14 cellular contexts compared by ENCODE assay signal in genomic region chr20:14481863-14482262, GRCh38.
DNase-seq lines count a peak whose midpoint lies in the region; FAIRE-seq lines count a peak whose summit lies in the region.
"Had no signal": no experiment of that assay in that cellular context is flagged by ENCODE, and none has a peak within 500 bp of the region (broad histone marks: within the 10 kb centered on the region; RNA-seq: fewer than 3 reads in every experiment).

No MANE protein-coding gene starts in this region.

- H4K20me1 ChIP-seq in GM23248 (ENCODE audit: insufficient read depth): no peaks in the 10 kb centered on the region

- peaks cover 23% of the 10 kb centered on the region for H3K4me1 ChIP-seq in GM23248 (ENCODE audit: insufficient read depth)
- H3K4me1 ChIP-seq in adipocyte (ENCODE audit: control insufficient read depth, insufficient read depth, low read length): peaks cover 28% of the 10 kb centered on the region
- H3K4me1 ChIP-seq in skeletal muscle satellite cell (ENCODE audit: control insufficient read depth, insufficient read depth, low read length): peaks cover 33% of the 10 kb centered on the region
- H3K4me1 ChIP-seq: prostate gland had no signal

- no peak for FAIRE-seq in HTR-8/SVneo (lab: Jason Lieb, UNC)

- 2 to 5% methylated on average over 3 of the region's 3 CpGs for WGBS in GM23248 (ENCODE audit: low coverage in 1 of 2, low lambda C conversion rate in 2 of 2, missing lambda C conversion rate in 2 of 2), 2 experiments

- H3K27me3 ChIP-seq in GM23248 (replicated peaks; ENCODE audit: insufficient read depth): no peaks in the 10 kb centered on the region
- H3K27me3 ChIP-seq in adipocyte (replicated peaks; ENCODE audit: control insufficient read depth, insufficient read depth, low read length): no peaks in the 10 kb centered on the region
- H3K27me3 ChIP-seq in skeletal muscle satellite cell (ENCODE audit: control insufficient read depth, insufficient read depth, low read length): no peaks in the 10 kb centered on the region
- H3K27me3 ChIP-seq: hepatocyte had no signal

- H3K9me2 ChIP-seq in GM23248 (ENCODE audit: insufficient read depth): no peaks in the 10 kb centered on the region

- peaks cover 10% of the 10 kb centered on the region for H3F3A ChIP-seq in GM23248 (ENCODE audit: insufficient read depth)

- H3K36me3 ChIP-seq in GM23248 (ENCODE audit: low read depth) (no peaks in the 10 kb centered on the region), adipocyte (ENCODE audit: control insufficient read depth, insufficient read depth, low read length, severe bottlenecking) (no peaks in the 10 kb centered on the region), skeletal muscle satellite cell (ENCODE audit: insufficient read depth, low read length) (no peaks in the 10 kb centered on the region)
- H3K36me3 ChIP-seq: prostate gland had no signal

- peak overlapping the region; percentile 28; the same call in 1 of the 2 replicates for H3K27ac ChIP-seq in GM23248
- H3K27ac ChIP-seq: hepatocyte, prostate gland had no signal

- in situ Hi-C loops in GM23248 (cut with MboI): no loop called here

- DNase-seq in GM23248 (peak; percentile 88), adipocyte (ENCODE audit: low read depth) (peak; percentile 75), fibroblast of peridontal ligament (ENCODE audit: extremely low read depth) (peak; percentile 90), HTR-8/SVneo (ENCODE audit: insufficient read length, low spot score) (no peak), GF-D8 (lab: John Stamatoyannopoulos, UW) (no peak)
- no peak for DNase-seq in activated T-cell treated with anti-CD3 and anti-CD28 coated beads, Interleukin-2, amount 50 U/mL, for 48 hours
- DNase-seq: activated CD8-positive, alpha-beta T cell treated with anti-CD3 and anti-CD28 coated beads, Interleukin-2, amount 10 ng/mL, durations not matched to agents 7 days and 5 days; effector memory CD8-positive, alpha-beta T cell; NCI-H1930; NCI-H510A treated with DMSO at 0.1 percent for 48 hours; stimulated activated CD4-positive, alpha-beta T cell treated with anti-CD3 and anti-CD28 coated beads, Interleukin-15, amount 100 ng/mL, for 24 hours had no signal

- H3K9me3 ChIP-seq in GM23248 (ENCODE audit: low read depth) (no peaks in the 10 kb centered on the region), adipocyte (ENCODE audit: control insufficient read depth, low read length) (no peaks in the 10 kb centered on the region), skeletal muscle satellite cell (replicated peaks; ENCODE audit: low read length) (no peaks in the 10 kb centered on the region)
- H3K9me3 ChIP-seq: prostate gland had no signal

- H3K9ac ChIP-seq in GM23248 (no peak overlapping the region), adipocyte (ENCODE audit: low read length) (no peak overlapping the region), skeletal muscle satellite cell (ENCODE audit: low read depth, low read length) (no peak overlapping the region)

- H3K4me2 ChIP-seq in GM23248 (ENCODE audit: unreplicated experiment) (no peak overlapping the region), skeletal muscle satellite cell (ENCODE audit: low read length) (peak overlapping the region; percentile 37)
- H3K4me2 ChIP-seq: hepatocyte had no signal

- H2AFZ ChIP-seq in GM23248: no peak overlapping the region
- H2AFZ ChIP-seq: hepatocyte had no signal

- H3K4me3 ChIP-seq in GM23248: no peak overlapping the region
- H3K4me3 ChIP-seq in adipocyte (ENCODE audit: low read length): no peak overlapping the region
- no peak overlapping the region for H3K4me3 ChIP-seq in skeletal muscle satellite cell (ENCODE audit: low read length)
- H3K4me3 ChIP-seq: hepatocyte, prostate gland had no signal

- no peaks in the 10 kb centered on the region for H3K79me2 ChIP-seq in GM23248 (ENCODE audit: insufficient read depth)
- H3K79me2 ChIP-seq: hepatocyte had no signal

Comparison
In these comparisons a context has a peak if more than half of its experiments do, and no peak if none do; other contexts are left out.
1. DNase-seq: peak in GM23248 (single experiment), adipocyte (single experiment) and fibroblast of peridontal ligament (single experiment); none in HTR-8/SVneo (single experiment), GF-D8 (single experiment) and activated T-cell treated with anti-CD3 and anti-CD28 coated beads, Interleukin-2, amount 50 U/mL, for 48 hours (0 of 2).